Comparison of ENCODE assay signal across 9 cellular contexts in the genomic region with DNA sequence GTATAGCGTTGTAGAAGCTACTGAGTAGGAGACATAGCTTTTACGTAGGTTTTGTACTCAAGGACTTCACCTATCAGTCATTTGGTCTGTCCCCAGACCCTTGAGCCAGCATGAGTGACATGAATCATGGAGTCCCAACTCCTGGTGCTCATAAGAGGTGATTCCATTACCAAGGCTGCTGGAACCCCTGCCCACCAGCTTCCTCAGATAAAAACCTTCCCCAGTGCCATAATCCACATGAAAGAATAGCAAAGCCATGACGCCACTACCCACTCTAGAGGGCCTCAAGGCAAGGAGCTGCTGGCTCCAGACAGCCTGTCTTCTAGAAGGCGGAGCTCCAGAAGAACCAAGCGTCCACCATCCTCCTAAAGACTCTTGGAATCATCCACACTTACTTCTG.
"Had no signal": no experiment of that assay in that cellular context is flagged by ENCODE, and none has a peak within 500 bp of the region (broad histone marks: within the 10 kb centered on the region; RNA-seq: fewer than 3 reads in every experiment).

No MANE protein-coding gene starts in this region.

- ATAC-seq: HCT116, HepG2 had no signal

- H3K27ac Mint-ChIP-seq: IgD-negative memory B cell had no signal

- DNase-seq: GM23248, GOT3, H7, HFFc6 had no signal

- H3K4me3 Mint-ChIP-seq: HFFc6 had no signal

- H3K36me3 ChIP-seq: HAP-1 had no signal

- H3K9me3 ChIP-seq: HAP-1 had no signal

- H3K9me3 Mint-ChIP-seq: HFFc6, IgD-negative memory B cell had no signal

- H3K4me1 Mint-ChIP-seq: IgD-negative memory B cell had no signal

- H3K4me3 ChIP-seq: GM23248, HAP-1 had no signal

- H3K9ac ChIP-seq: GM23248 had no signal

- H3K27ac ChIP-seq: GM23248, HL-60 had no signal

- H2AFZ ChIP-seq: GM23248 had no signal
